ENCODE assay signal across 17 cellular contexts in genomic region chr14:56795284-56795622, GRCh38. TPM values are rescaled to one million over a fixed set of nuclear protein-coding genes. Genes with fewer than 3 reads are reported as not detected.
DNase-seq lines count a peak whose midpoint lies in the region; ATAC-seq and TF ChIP-seq lines count a peak whose summit lies in the region.
"Had no signal": no experiment of that assay in that cellular context is flagged by ENCODE, and none has a peak within 500 bp of the region (broad histone marks: within the 10 kb centered on the region; RNA-seq: fewer than 3 reads in every experiment).

No MANE protein-coding gene starts in this region.

- CTCF ChIA-PET in WTC11 (lab: Charles Lee), result interaction anchor here (1.0 to 2.4 kb wide), 3 partner anchors 10 to 104 kb away, joined by 3 to 7 read pairs (median 6); no protein-coding TSS in a partner anchor

- H3K4me1 Mint-ChIP-seq in WTC11, result peaks cover 52% of the 10 kb centered on the region

- no peak overlapping the region for H3K27ac ChIP-seq in trophoblast cell (ENCODE audit: low read depth, low read length)
- H3K27ac ChIP-seq in breast epithelium, result no peak overlapping the region
- no peak overlapping the region for H3K27ac ChIP-seq in spleen

- DNase-seq in GM13977 (ENCODE audit: low spot score), result peak; percentile 28
- DNase-seq in WTC11 (ENCODE audit: low spot score), result no peak
- DNase-seq in trophoblast cell, result no peak
- DNase-seq in breast epithelium (ENCODE audit: low spot score in 2 of 2), result no peak
- DNase-seq in spleen, result no peak
- DNase-seq in NOMO-1 (lab: John Stamatoyannopoulos, UW; ENCODE audit: unreplicated experiment in 2 of 2), result no peak
- DNase-seq: Calu3; CD4-positive, CD25-positive, alpha-beta regulatory T cell; DMS79 treated with DMSO at 0.1 percent for 48 hours; GF-D8; MV-4-11; NCI-H1417 treated with DMSO at 0.1 percent for 48 hours; NCI-H2029; NCI-H510A; SHP77 treated with DMSO at 0.1 percent for 48 hours had no signal

- no peak overlapping the region for H4K12ac ChIP-seq in trophoblast cell (ENCODE audit: low read depth, low read length)

- TF ChIP-seq POLR2A in breast epithelium (IDR thresholded peaks at IDR 0.05) (no peak), spleen (IDR thresholded peaks at IDR 0.05) (no peak)

- H3K4me3 ChIP-seq in iPS-11a (ENCODE audit: low read depth, low read length), result peak overlapping the region; percentile 15
- no peak overlapping the region for H3K4me3 ChIP-seq in trophoblast cell (ENCODE audit: low read depth, low read length)
- peak overlapping the region in 1 of 3 donors; percentile 19 for H3K4me3 ChIP-seq in breast epithelium
- H3K4me3 ChIP-seq in spleen, result peak overlapping the region in 1 of 8 donors; percentile 27

- H3K4me1 ChIP-seq in trophoblast cell (ENCODE audit: control insufficient read depth in 1 of 2, insufficient read depth in 2 of 2, low read length in 2 of 2) (peaks cover 19 to 29% of the 10 kb centered on the region in 2 experiments), breast epithelium (no peaks in the 10 kb centered on the region), spleen (peaks cover 0 to 37% (median 26%) of the 10 kb centered on the region in 6 donors)

- H3K79me1 ChIP-seq in trophoblast cell (ENCODE audit: low read length), result no peaks in the 10 kb centered on the region

- H3K27ac Mint-ChIP-seq in WTC11, result no peak overlapping the region; the same call in 1 of the 2 replicates
- H3K27ac Mint-ChIP-seq: CD4-positive, CD25-positive, alpha-beta regulatory T cell had no signal

- peak overlapping the region; percentile 57 for H3K4me3 Mint-ChIP-seq in WTC11

- no peak overlapping the region for H2AK5ac ChIP-seq in trophoblast cell (ENCODE audit: low read length)

- peaks cover 71% of the 10 kb centered on the region for H3K27me3 Mint-ChIP-seq in WTC11 (ENCODE audit: low read depth)

- no peak overlapping the region for H2BK5ac ChIP-seq in trophoblast cell (ENCODE audit: low read depth, low read length, poor library complexity)

- H3K79me2 ChIP-seq in trophoblast cell (ENCODE audit: control insufficient read depth, insufficient read depth, low read length, poor library complexity), result no peaks in the 10 kb centered on the region

- POLR2A ChIA-PET in WTC11 (lab: Charles Lee), result interaction anchor here (0.8 to 1.2 kb wide), 3 partner anchors 10 to 104 kb away, joined by 3 to 4 read pairs (median 3); no protein-coding TSS in a partner anchor

- H3K27me3 ChIP-seq in trophoblast cell (ENCODE audit: insufficient read depth, low read length), result peaks cover 63% of the 10 kb centered on the region
- peaks cover 6 to 86% of the 10 kb centered on the region in 2 donors for H3K27me3 ChIP-seq in breast epithelium
- peaks cover 16 to 88% (median 85%) of the 10 kb centered on the region in 7 donors for H3K27me3 ChIP-seq in spleen (replicated peaks in 1 of 7)

- no peak for ATAC-seq in WTC11

- H3K9ac ChIP-seq in trophoblast cell (ENCODE audit: low read length), result no peak overlapping the region

- H3K36me3 Mint-ChIP-seq in WTC11, result no peaks in the 10 kb centered on the region
- H3K36me3 Mint-ChIP-seq: CD4-positive, CD25-positive, alpha-beta regulatory T cell had no signal

- WGBS in trophoblast cell (ENCODE audit: extremely low coverage, insufficient coverage, insufficient read length), result no CpG with 5 or more reads among the region's 17 CpGs
- WGBS in spleen, 5 donors, result 9 to 14% (median 12%) methylated on average over 12 to 17 of the region's 17 CpGs

- in situ Hi-C loops in GM13977 (cut with MboI; ENCODE audit: low pct_unique_long_range_greater_than_20kb, low sequenced_read_pairs, unreplicated experiment), result no loop called here

- H3K36me3 ChIP-seq in trophoblast cell (ENCODE audit: control insufficient read depth in 1 of 2, insufficient read depth in 2 of 2, low read length in 2 of 2) (no peaks in the 10 kb centered on the region), breast epithelium (no peaks in the 10 kb centered on the region), spleen (no peaks in the 10 kb centered on the region)

- H2AFZ ChIP-seq in trophoblast cell (ENCODE audit: insufficient read depth, low read length, poor library complexity), result no peak overlapping the region

- no peak overlapping the region for H4K91ac ChIP-seq in trophoblast cell (ENCODE audit: low read depth, low read length)

- H3K4me2 ChIP-seq in trophoblast cell (ENCODE audit: low read length), result peak overlapping the region; percentile 3

- no peak overlapping the region for H4K8ac ChIP-seq in trophoblast cell (ENCODE audit: low read depth, low read length)

- H3K9me3 ChIP-seq in trophoblast cell (ENCODE audit: insufficient read depth, low read depth, low read length) (peaks cover 2% of the 10 kb centered on the region), breast epithelium (no peaks in the 10 kb centered on the region), spleen (no peaks in the 10 kb centered on the region)

- no peak overlapping the region for H3K18ac ChIP-seq in trophoblast cell (ENCODE audit: low read length)

- no peak overlapping the region for H2BK12ac ChIP-seq in trophoblast cell (ENCODE audit: low read length)

- H3K14ac ChIP-seq in trophoblast cell (ENCODE audit: low read length), result no peak overlapping the region

- no peaks in the 10 kb centered on the region for H3K9me3 Mint-ChIP-seq in WTC11

- H3K23ac ChIP-seq in trophoblast cell (ENCODE audit: low read length), result no peak overlapping the region

- intact Hi-C loops in breast epithelium (cut with DNase I; ENCODE audit: low total_unique reads), result loop anchor here (2.0 kb wide), 1 partner anchor 28 kb away; no protein-coding TSS in a partner anchor
- intact Hi-C loops in spleen (cut with DNase I; ENCODE audit: low total_unique reads), result no loop called here

- TF ChIP-seq CTCF in GM13977 (IDR thresholded peaks at IDR 0.05; ENCODE audit: extremely low read depth, insufficient read depth, missing control alignments), result no peak
- no peak for TF ChIP-seq CTCF in WTC11 (IDR thresholded peaks at IDR 0.05)
- TF ChIP-seq CTCF in breast epithelium (IDR thresholded peaks at IDR 0.05), result no peak
- no peak for TF ChIP-seq CTCF in spleen (IDR thresholded peaks at IDR 0.05 in 8 of 11, conservative IDR thresholded peaks at IDR 0.05 in 3 of 11)

- no peak overlapping the region for H2BK120ac ChIP-seq in trophoblast cell (ENCODE audit: insufficient read depth, low read length, poor library complexity)

- H3K4ac ChIP-seq in trophoblast cell (ENCODE audit: low read depth, low read length), result no peak overlapping the region

TF ChIP-seq in WTC11, 78 proteins besides CTCF, POLR2A, EP300 and RAD21:
- TF ChIP-seq ZNF121 (CRISPR knock-in tag; IDR thresholded peaks at IDR 0.05), result no peak
- TF ChIP-seq FOXP1 (CRISPR knock-in tag; IDR thresholded peaks at IDR 0.05; ENCODE audit: borderline replicate concordance), result no peak
- no peak for TF ChIP-seq NR2C2 (CRISPR knock-in tag; IDR thresholded peaks at IDR 0.05)
- no peak for TF ChIP-seq ARID4B (CRISPR knock-in tag; IDR thresholded peaks at IDR 0.05; ENCODE audit: borderline replicate concordance)
- TF ChIP-seq EMX1 (CRISPR knock-in tag; IDR thresholded peaks at IDR 0.05), result no peak
- no peak for TF ChIP-seq SP1 (CRISPR knock-in tag; conservative IDR thresholded peaks at IDR 0.05)
- TF ChIP-seq NR1H2 (CRISPR knock-in tag; IDR thresholded peaks at IDR 0.05), result no peak

RNA-seq across cellular contexts. Expression of gene OTX2, which starts 15.0 kb away (rescaled TPM):
- total RNA-seq in WTC11 (2021), result 30.1 to 34.4 TPM (median 32.5 TPM) in 3 replicates
- polyA plus RNA-seq in trophoblast cell (2013), result 0.01 TPM in 1 of 2 replicates, not detected in the other
- total RNA-seq in breast epithelium, result not detected
- not detected for total RNA-seq in spleen
- not detected for polyA plus RNA-seq in spleen
- total RNA-seq: Calu3; CD4-positive, CD25-positive, alpha-beta regulatory T cell; H4 had no signal
- polyA plus RNA-seq: CD4-positive, CD25-positive, alpha-beta regulatory T cell had no signal

Comparison
In these comparisons a context has a peak if more than half of its experiments do, and no peak if none do; other contexts are left out.
1. RNA of gene OTX2, which starts 15.0 kb away (total RNA-seq): 30.1 to 34.4 TPM in WTC11; not detected in breast epithelium and not detected in spleen; every median in the first group is over 10 times any median in the second.